22 cellular contexts compared by ENCODE assay signal in genomic region chr10:107169516-107169915, GRCh38. TPM values are rescaled to one million over a fixed set of nuclear protein-coding genes. Genes with fewer than 3 reads are reported as not detected.
"Had no signal": no experiment of that assay in that cellular context is flagged by ENCODE, and none has a peak within 500 bp of the region (broad histone marks: within the 10 kb centered on the region; RNA-seq: fewer than 3 reads in every experiment).

No MANE protein-coding gene starts in this region.

- H3K36me3 ChIP-seq: esophagus squamous epithelium, right lobe of liver, suprapubic skin, thyroid gland, upper lobe of left lung, uterus had no signal

- H3K27ac Mint-ChIP-seq: dendritic cell treated with granulocyte-macrophage colony-stimulating factor and Interleukin-4, amounts not matched to agents 40 ng/mL and 50 ng/mL, for 4 days; effector memory CD8-positive, alpha-beta T cell; naive thymus-derived CD8-positive, alpha-beta T cell; stimulated activated effector memory CD8-positive, alpha-beta T cell treated with anti-CD3 and anti-CD28 coated beads, Interleukin-12 subunit alpha, Interleukin-12 subunit beta, amount 100 ng/mL, for 72 hours had no signal

- H3K9ac ChIP-seq: parathyroid adenoma had no signal

- H3K4me3 Mint-ChIP-seq: dendritic cell treated with granulocyte-macrophage colony-stimulating factor and Interleukin-4, amounts not matched to agents 40 ng/mL and 50 ng/mL, for 4 days; effector memory CD8-positive, alpha-beta T cell; naive thymus-derived CD8-positive, alpha-beta T cell; stimulated activated effector memory CD8-positive, alpha-beta T cell treated with anti-CD3 and anti-CD28 coated beads, Interleukin-12 subunit alpha, Interleukin-12 subunit beta, amount 100 ng/mL, for 72 hours had no signal

- H2AFZ ChIP-seq: parathyroid adenoma had no signal

- H3K27ac ChIP-seq: esophagus squamous epithelium, parathyroid adenoma, psoas muscle, right lobe of liver, suprapubic skin, thyroid gland, upper lobe of left lung, uterus had no signal

- H3K4me1 Mint-ChIP-seq: stimulated activated effector memory CD8-positive, alpha-beta T cell treated with anti-CD3 and anti-CD28 coated beads, Interleukin-12 subunit alpha, Interleukin-12 subunit beta, amount 100 ng/mL, for 72 hours had no signal

- DNase-seq: effector memory CD8-positive, alpha-beta T cell; esophagus squamous epithelium; foreskin melanocyte; head of caudate nucleus; hippocampal formation; mammary epithelial cell; mucosa of descending colon; naive thymus-derived CD8-positive, alpha-beta T cell; occipital lobe; psoas muscle; retina; right lobe of liver; stimulated activated CD4-positive, alpha-beta T cell treated with anti-CD3 and anti-CD28 coated beads, Interleukin-4, amount 100 ng/mL, for 1 hour; stimulated activated CD8-positive, alpha-beta memory T cell treated with anti-CD3 and anti-CD28 coated beads, Interleukin-4, amount 100 ng/mL, for 48 hours; stimulated activated naive CD8-positive, alpha-beta T cell treated with anti-CD3 and anti-CD28 coated beads, Interleukin-15, Interleukin-2, amounts not matched to agents 100 U/mL and 50 U/mL, for 24 hours; thyroid gland; upper lobe of left lung; uterus had no signal

- H3K36me3 Mint-ChIP-seq: stimulated activated effector memory CD8-positive, alpha-beta T cell treated with anti-CD3 and anti-CD28 coated beads, Interleukin-12 subunit alpha, Interleukin-12 subunit beta, amount 100 ng/mL, for 72 hours had no signal

- H3K9me3 ChIP-seq: esophagus squamous epithelium, mucosa of descending colon, psoas muscle, right lobe of liver, suprapubic skin, thyroid gland, upper lobe of left lung, uterus had no signal

- H3K4me3 ChIP-seq: esophagus squamous epithelium, mucosa of descending colon, psoas muscle, right lobe of liver, suprapubic skin, thyroid gland, upper lobe of left lung, uterus had no signal

- ATAC-seq: effector memory CD8-positive, alpha-beta T cell; mucosa of descending colon; naive thymus-derived CD8-positive, alpha-beta T cell; psoas muscle; right lobe of liver; stimulated activated effector memory CD8-positive, alpha-beta T cell treated with anti-CD3 and anti-CD28 coated beads, Interleukin-12 subunit alpha, Interleukin-12 subunit beta, amount 100 ng/mL, for 72 hours; stimulated activated naive CD8-positive, alpha-beta T cell treated with anti-CD3 and anti-CD28 coated beads, Interleukin-15, Interleukin-2, amounts not matched to agents 100 U/mL and 50 U/mL, for 24 hours had no signal

- H3K4me1 ChIP-seq: parathyroid adenoma, psoas muscle had no signal

- H3K9me3 Mint-ChIP-seq: dendritic cell treated with granulocyte-macrophage colony-stimulating factor and Interleukin-4, amounts not matched to agents 40 ng/mL and 50 ng/mL, for 4 days had no signal

- H3K79me2 ChIP-seq: parathyroid adenoma had no signal

- H3K27me3 ChIP-seq: thyroid gland had no signal

RNA-seq across cellular contexts. Expression of gene SORCS1, which starts 5.0 kb away (rescaled TPM):
- total RNA-seq: mammary epithelial cell; naive thymus-derived CD8-positive, alpha-beta T cell had no signal
- polyA plus RNA-seq: mammary epithelial cell; naive thymus-derived CD8-positive, alpha-beta T cell had no signal
